Comparison of ENCODE assay signal across 1 cellular context in the genomic region with DNA sequence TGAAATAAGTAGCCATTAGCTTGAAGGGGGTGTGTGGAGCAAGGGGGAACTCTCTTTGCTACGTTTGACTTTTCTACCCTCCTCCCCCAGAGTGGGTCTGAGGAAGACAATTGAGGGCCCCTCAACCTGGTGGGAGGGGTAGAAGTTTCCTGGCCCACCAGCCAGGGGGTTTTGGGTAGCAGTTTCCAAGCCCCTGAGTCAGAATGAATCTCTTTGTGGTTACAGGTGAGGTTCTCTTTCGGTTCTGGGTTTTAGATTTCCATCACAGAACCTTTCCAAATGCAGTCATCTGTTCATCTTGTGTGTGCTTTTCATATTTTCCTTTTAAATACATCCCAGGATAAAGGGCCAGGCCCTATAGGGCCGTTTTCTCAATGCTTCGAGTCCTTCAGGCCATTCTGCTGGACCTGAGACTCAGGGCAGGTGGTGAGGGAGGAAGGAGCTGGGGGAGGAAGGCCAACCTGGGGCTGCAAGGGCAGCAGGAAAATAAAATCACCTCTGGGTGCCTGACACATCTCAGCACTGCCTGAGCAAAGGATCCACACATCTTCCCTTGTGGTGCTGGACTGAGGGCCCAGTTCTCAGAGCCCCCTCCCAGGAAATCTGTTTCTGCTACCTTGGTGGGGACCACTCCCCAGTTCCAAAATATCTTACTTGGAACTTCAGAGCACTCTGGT.
TF ChIP-seq lines count a peak whose summit lies in the region.

No MANE protein-coding gene starts in this region.

TF ChIP-seq in GM12878, 131 proteins besides CTCF, POLR2A, EP300 and RAD21 (continued from another document):
- TF ChIP-seq ZBTB40 (IDR thresholded peaks at IDR 0.05; ENCODE audit: borderline replicate concordance) (no peak), RCOR1 (conservative IDR thresholded peaks at IDR 0.05; ENCODE audit: low read depth, low read length) (no peak), RELA (IDR thresholded peaks at IDR 0.05; ENCODE audit: borderline replicate concordance, partially characterized antibody) (no peak), ZNF592 (IDR thresholded peaks at IDR 0.05) (no peak), RAD51 (IDR thresholded peaks at IDR 0.05) (no peak), FOXK2 (IDR thresholded peaks at IDR 0.05) (no peak), USF2 (IDR thresholded peaks at IDR 0.05; ENCODE audit: borderline replicate concordance, low read depth, low read length) (no peak)
- TF ChIP-seq, protein P1, sequence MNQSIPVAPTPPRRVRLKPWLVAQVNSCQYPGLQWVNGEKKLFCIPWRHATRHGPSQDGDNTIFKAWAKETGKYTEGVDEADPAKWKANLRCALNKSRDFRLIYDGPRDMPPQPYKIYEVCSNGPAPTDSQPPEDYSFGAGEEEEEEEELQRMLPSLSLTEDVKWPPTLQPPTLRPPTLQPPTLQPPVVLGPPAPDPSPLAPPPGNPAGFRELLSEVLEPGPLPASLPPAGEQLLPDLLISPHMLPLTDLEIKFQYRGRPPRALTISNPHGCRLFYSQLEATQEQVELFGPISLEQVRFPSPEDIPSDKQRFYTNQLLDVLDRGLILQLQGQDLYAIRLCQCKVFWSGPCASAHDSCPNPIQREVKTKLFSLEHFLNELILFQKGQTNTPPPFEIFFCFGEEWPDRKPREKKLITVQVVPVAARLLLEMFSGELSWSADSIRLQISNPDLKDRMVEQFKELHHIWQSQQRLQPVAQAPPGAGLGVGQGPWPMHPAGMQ (IDR thresholded peaks at IDR 0.05; ENCODE audit: borderline replicate concordance): no peak
TF ChIP-seq in GM12878: peak in this region for 35.
